1 cellular context compared by ENCODE assay signal in the genomic region with DNA sequence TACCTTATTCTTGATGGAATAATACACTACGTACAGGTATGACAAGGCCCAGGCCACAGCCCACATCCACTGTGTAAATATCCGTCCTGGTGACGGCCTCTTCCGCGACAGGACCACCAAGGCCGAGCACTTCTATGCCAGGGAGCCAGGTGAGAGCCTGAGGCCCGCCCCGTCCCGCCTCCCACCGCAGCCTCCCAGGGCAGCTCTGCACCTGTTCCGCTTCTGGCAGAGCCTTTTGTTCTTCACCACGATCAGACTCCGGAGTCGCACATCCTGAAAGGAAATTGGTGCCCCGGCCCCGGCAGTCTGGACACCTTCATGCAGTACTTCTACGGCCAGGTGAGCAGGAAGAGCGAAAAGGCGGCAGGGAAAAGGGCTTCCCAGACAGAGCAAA.
TF ChIP-seq lines count a peak whose summit lies in the region.

No MANE protein-coding gene starts in this region.

TF ChIP-seq in K562, 482 proteins besides CTCF, POLR2A, EP300 and RAD21:
- TF ChIP-seq ZNF445 (CRISPR knock-in tag; IDR thresholded peaks at IDR 0.05; ENCODE audit: low read depth) = no peak
TF ChIP-seq in K562: peak in this region for 0.
